In genomic region chr2:200828572-200829257, GRCh38 we compare ENCODE assay signal across 1 cellular context.
TF ChIP-seq lines count a peak whose summit lies in the region.

No MANE protein-coding gene starts in this region.

TF ChIP-seq in HCT116, 20 proteins besides CTCF, POLR2A, EP300 and RAD21 (continued from another document):
- TF ChIP-seq, protein P1, sequence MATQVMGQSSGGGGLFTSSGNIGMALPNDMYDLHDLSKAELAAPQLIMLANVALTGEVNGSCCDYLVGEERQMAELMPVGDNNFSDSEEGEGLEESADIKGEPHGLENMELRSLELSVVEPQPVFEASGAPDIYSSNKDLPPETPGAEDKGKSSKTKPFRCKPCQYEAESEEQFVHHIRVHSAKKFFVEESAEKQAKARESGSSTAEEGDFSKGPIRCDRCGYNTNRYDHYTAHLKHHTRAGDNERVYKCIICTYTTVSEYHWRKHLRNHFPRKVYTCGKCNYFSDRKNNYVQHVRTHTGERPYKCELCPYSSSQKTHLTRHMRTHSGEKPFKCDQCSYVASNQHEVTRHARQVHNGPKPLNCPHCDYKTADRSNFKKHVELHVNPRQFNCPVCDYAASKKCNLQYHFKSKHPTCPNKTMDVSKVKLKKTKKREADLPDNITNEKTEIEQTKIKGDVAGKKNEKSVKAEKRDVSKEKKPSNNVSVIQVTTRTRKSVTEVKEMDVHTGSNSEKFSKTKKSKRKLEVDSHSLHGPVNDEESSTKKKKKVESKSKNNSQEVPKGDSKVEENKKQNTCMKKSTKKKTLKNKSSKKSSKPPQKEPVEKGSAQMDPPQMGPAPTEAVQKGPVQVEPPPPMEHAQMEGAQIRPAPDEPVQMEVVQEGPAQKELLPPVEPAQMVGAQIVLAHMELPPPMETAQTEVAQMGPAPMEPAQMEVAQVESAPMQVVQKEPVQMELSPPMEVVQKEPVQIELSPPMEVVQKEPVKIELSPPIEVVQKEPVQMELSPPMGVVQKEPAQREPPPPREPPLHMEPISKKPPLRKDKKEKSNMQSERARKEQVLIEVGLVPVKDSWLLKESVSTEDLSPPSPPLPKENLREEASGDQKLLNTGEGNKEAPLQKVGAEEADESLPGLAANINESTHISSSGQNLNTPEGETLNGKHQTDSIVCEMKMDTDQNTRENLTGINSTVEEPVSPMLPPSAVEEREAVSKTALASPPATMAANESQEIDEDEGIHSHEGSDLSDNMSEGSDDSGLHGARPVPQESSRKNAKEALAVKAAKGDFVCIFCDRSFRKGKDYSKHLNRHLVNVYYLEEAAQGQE (IDR thresholded peaks at IDR 0.05; ENCODE audit: low read depth), result no peak
- TF ChIP-seq SIN3A (IDR thresholded peaks at IDR 0.05; ENCODE audit: low read depth) (no peak), ELF1 (IDR thresholded peaks at IDR 0.05; ENCODE audit: borderline replicate concordance, low read depth) (no peak)
TF ChIP-seq in HCT116: peak in this region for 0.
